17 cellular contexts compared by ENCODE assay signal in genomic region chr16:61289141-61289540, GRCh38.
"Had no signal": no experiment of that assay in that cellular context is flagged by ENCODE, and none has a peak within 500 bp of the region (broad histone marks: within the 10 kb centered on the region; RNA-seq: fewer than 3 reads in every experiment).

No MANE protein-coding gene starts in this region.

- H3K9me3 ChIP-seq: esophagus squamous epithelium, lower lobe of right lung, thoracic aorta, transverse colon had no signal

- H3K4me1 ChIP-seq: esophagus squamous epithelium, left ventricle myocardium inferior, lower lobe of right lung, neural progenitor cell, stomach, transverse colon had no signal

- H3K4me2 ChIP-seq: hepatocyte, neural progenitor cell had no signal

- DNase-seq: esophagus squamous epithelium; foreskin fibroblast; kidney; left cardiac atrium; left ventricle myocardium inferior; lower lobe of right lung; midbrain; posterior cingulate gyrus; stimulated activated naive CD4-positive, alpha-beta T cell; stomach; substantia nigra; transverse colon had no signal

- H3K27me3 ChIP-seq: esophagus squamous epithelium, hepatocyte, neural progenitor cell, stomach, transverse colon had no signal

- ATAC-seq: left cardiac atrium; lower lobe of right lung; natural killer cell treated with Interleukin-12 subunit alpha and Interleukin-12 subunit beta and Interleukin-15 and Interleukin-18, amount 100 ng/mL, for 72 hours; sciatic nerve had no signal

- H3K9ac ChIP-seq: neural progenitor cell had no signal

- H3K4me3 ChIP-seq: esophagus squamous epithelium, hepatocyte, left ventricle myocardium inferior, lower lobe of right lung, neural progenitor cell, stomach, thoracic aorta, transverse colon had no signal

- H3K36me3 ChIP-seq: esophagus squamous epithelium, left ventricle myocardium inferior, lower lobe of right lung, neural progenitor cell, stomach, thoracic aorta, transverse colon had no signal

- H3K27ac ChIP-seq: esophagus squamous epithelium, hepatocyte, left ventricle myocardium inferior, lower lobe of right lung, neural progenitor cell, stomach, thoracic aorta, transverse colon had no signal
